In genomic region chr3:23537006-23537620, GRCh38 we compare ENCODE assay signal across 18 cellular contexts.
DNase-seq lines count a peak whose midpoint lies in the region; ATAC-seq and TF ChIP-seq lines count a peak whose summit lies in the region.
"Had no signal": no experiment of that assay in that cellular context is flagged by ENCODE, and none has a peak within 500 bp of the region (broad histone marks: within the 10 kb centered on the region; RNA-seq: fewer than 3 reads in every experiment).

No MANE protein-coding gene starts in this region.

- H3K9ac ChIP-seq in H9 (ENCODE audit: extremely low read depth, insufficient read length, low read length) (no peak overlapping the region), neural cell (ENCODE audit: low read length) (no peak overlapping the region)

- H3K56ac ChIP-seq in H9 (ENCODE audit: insufficient read length, low read depth, low read length) = no peak overlapping the region

- H3K27me3 ChIP-seq in H9 (ENCODE audit: insufficient read depth, low read length) (no peaks in the 10 kb centered on the region), neural cell (ENCODE audit: insufficient read depth, low read depth, low read length) (peaks cover 6% of the 10 kb centered on the region)
- H3K27me3 ChIP-seq: body of pancreas, colonic mucosa, ovary, right lobe of liver had no signal

- H3K27ac ChIP-seq in H9 (ENCODE audit: insufficient read length, low read depth, low read length) (no peak overlapping the region), neural cell (ENCODE audit: low read length) (no peak overlapping the region)
- H3K27ac ChIP-seq: body of pancreas, C4-2B, colonic mucosa, ovary, right lobe of liver had no signal

- peak overlapping the region; percentile 15 to 74 (median 65); a peak in 5 of 7 replicates for H3K27ac Mint-ChIP-seq in H9
- H3K27ac Mint-ChIP-seq: activated naive CD8-positive, alpha-beta T cell treated with anti-CD3 and anti-CD28 coated beads for 36 hours had no signal

- H3K4me1 ChIP-seq in H9 (ENCODE audit: insufficient read depth, low read length) (peaks cover 6% of the 10 kb centered on the region; the same call in 1 of the 2 replicates), mucosa of descending colon (ENCODE audit: low read depth) (no peaks in the 10 kb centered on the region)
- H3K4me1 ChIP-seq: body of pancreas, colonic mucosa, right lobe of liver had no signal

- no peak for TF ChIP-seq RAD21 in neural cell (conservative IDR thresholded peaks at IDR 0.05)

- no peak for TF ChIP-seq EP300 in neural cell (conservative IDR thresholded peaks at IDR 0.05; ENCODE audit: poor library complexity, severe bottlenecking)

- intact Hi-C loops in mucosa of descending colon (cut with DNase I, micrococcal nuclease) = no loop called here

- no peaks in the 10 kb centered on the region for H3K9me3 ChIP-seq in H9 (ENCODE audit: control insufficient read depth, low read depth, low read length)
- H3K9me3 ChIP-seq in neural cell (ENCODE audit: low read length) = no peaks in the 10 kb centered on the region
- H3K9me3 ChIP-seq in mucosa of descending colon = no peaks in the 10 kb centered on the region
- H3K9me3 ChIP-seq: body of pancreas, colonic mucosa, ovary, right lobe of liver had no signal

- H3K4me3 ChIP-seq in neural cell (ENCODE audit: low read length) = peak overlapping the region; percentile 17
- no peak overlapping the region for H3K4me3 ChIP-seq in mucosa of descending colon
- H3K4me3 ChIP-seq: body of pancreas, colonic mucosa, K562, ovary, right lobe of liver had no signal

- no peaks in the 10 kb centered on the region for H3K23me2 ChIP-seq in H9 (ENCODE audit: insufficient read length, low read depth, low read length, poor library complexity, severe bottlenecking)

- no peak overlapping the region for H2AK5ac ChIP-seq in H9 (ENCODE audit: insufficient read length, low read length)

- H3K23ac ChIP-seq in H9 (ENCODE audit: insufficient read length, low read depth, low read length) = no peak overlapping the region

- no peaks in the 10 kb centered on the region for H3K79me1 ChIP-seq in H9 (ENCODE audit: insufficient read depth, low read depth, low read length, poor library complexity, severe bottlenecking)

- no peaks in the 10 kb centered on the region for H3F3A ChIP-seq in neural cell (ENCODE audit: insufficient read depth, low read length, poor library complexity, severe bottlenecking)

- H3K9me2 ChIP-seq in neural cell (ENCODE audit: insufficient read depth, low read length) = no peaks in the 10 kb centered on the region

- H3K14ac ChIP-seq in H9 (ENCODE audit: insufficient read depth, low read length) = no peak overlapping the region; the same call in 1 of the 2 replicates

- no peak overlapping the region for H2BK5ac ChIP-seq in H9 (ENCODE audit: insufficient read length, low read length)

- H3K36me3 Mint-ChIP-seq in H9 (ENCODE audit: insufficient read depth in 1 of 3, low read depth in 3 of 3) = no peaks in the 10 kb centered on the region

- no peak overlapping the region for H3K4me3 Mint-ChIP-seq in H9
- H3K4me3 Mint-ChIP-seq: activated naive CD8-positive, alpha-beta T cell treated with anti-CD3 and anti-CD28 coated beads for 36 hours had no signal

- no peak overlapping the region for H2BK15ac ChIP-seq in H9 (ENCODE audit: low read depth, low read length)

- H3K4me2 ChIP-seq in H9 (ENCODE audit: insufficient read depth, insufficient read length, low read length) = no peak overlapping the region
- H3K4me2 ChIP-seq in neural cell (ENCODE audit: low read length) = no peak overlapping the region

- TF ChIP-seq CTCF in H9 (conservative IDR thresholded peaks at IDR 0.05) = peak; percentile 22; the same call in 1 of the 3 replicates
- no peak for TF ChIP-seq CTCF in neural cell (IDR thresholded peaks at IDR 0.05; ENCODE audit: poor library complexity, severe bottlenecking)
- no peak for TF ChIP-seq CTCF in mucosa of descending colon (IDR thresholded peaks at IDR 0.05)

- H4K20me1 ChIP-seq in H9 (ENCODE audit: control insufficient read depth, insufficient read depth, insufficient read length) = no peaks in the 10 kb centered on the region
- H4K20me1 ChIP-seq in neural cell (ENCODE audit: insufficient read depth) = no peaks in the 10 kb centered on the region

- H3K36me3 ChIP-seq in neural cell (ENCODE audit: insufficient read depth, low read length) (no peaks in the 10 kb centered on the region), mucosa of descending colon (ENCODE audit: low read depth) (no peaks in the 10 kb centered on the region)
- H3K36me3 ChIP-seq: colonic mucosa, ovary, right lobe of liver had no signal

- H3K4me1 Mint-ChIP-seq in H9 = peaks cover 17 to 20% of the 10 kb centered on the region in 2 experiments
- H3K4me1 Mint-ChIP-seq: activated naive CD8-positive, alpha-beta T cell treated with anti-CD3 and anti-CD28 coated beads for 36 hours had no signal

- no peak overlapping the region for H4K5ac ChIP-seq in H9 (ENCODE audit: insufficient read length, low read depth, low read length)

- no peaks in the 10 kb centered on the region for H3K9me3 Mint-ChIP-seq in H9
- H3K9me3 Mint-ChIP-seq: activated naive CD8-positive, alpha-beta T cell treated with anti-CD3 and anti-CD28 coated beads for 36 hours had no signal

- no peak overlapping the region for H3K4ac ChIP-seq in H9 (ENCODE audit: low read depth, low read length)

- H2AFZ ChIP-seq in H9 (ENCODE audit: low read length) (no peak overlapping the region), neural cell (ENCODE audit: low read depth, low read length) (no peak overlapping the region)

- no peak overlapping the region for H3K18ac ChIP-seq in H9 (ENCODE audit: insufficient read length, low read depth, low read length)

- no peak overlapping the region for H4K8ac ChIP-seq in H9 (replicated peaks; ENCODE audit: insufficient read length, low read depth, low read length)

- no peak overlapping the region for H2BK120ac ChIP-seq in H9 (ENCODE audit: low read depth, low read length, poor library complexity, severe bottlenecking)

- H3T11ph ChIP-seq in H9 (ENCODE audit: low read length) = no peak overlapping the region

- no peak overlapping the region for H2BK12ac ChIP-seq in H9 (ENCODE audit: insufficient read length, low read depth, low read length)

- H3K79me2 ChIP-seq in H9 (ENCODE audit: insufficient read depth, low read length) (no peaks in the 10 kb centered on the region), neural cell (replicated peaks; ENCODE audit: insufficient read depth, low read length) (no peaks in the 10 kb centered on the region)

- ATAC-seq in HG03139 (IDR thresholded peaks at IDR 0.05; ENCODE audit: unreplicated experiment) (no peak), mucosa of descending colon (no peak), HG03159 (IDR thresholded peaks at IDR 0.05; ENCODE audit: unreplicated experiment) (no peak)
- ATAC-seq: body of pancreas, K562, right lobe of liver had no signal

- no peak overlapping the region for H4K91ac ChIP-seq in H9 (ENCODE audit: insufficient read length, low read depth, low read length)

- no CpG with 5 or more reads among the region's 5 CpGs for WGBS in H9 (ENCODE audit: extremely low coverage, insufficient read length, low lambda C conversion rate)

- no peak overlapping the region for H2BK20ac ChIP-seq in H9 (ENCODE audit: low read depth, low read length, poor library complexity, severe bottlenecking)

- DNase-seq in H9 (peak; percentile 44), NCI-H69 (lab: John Stamatoyannopoulos, UW) (peak; percentile 66), ecto neural progenitor cell (ENCODE audit: low spot score) (peak; percentile 61), AG08395 (ENCODE audit: low spot score) (no peak), mucosa of descending colon (no peak)
- DNase-seq: activated naive CD8-positive, alpha-beta T cell treated with anti-CD3 and anti-CD28 coated beads for 36 hours; body of pancreas; colonic mucosa; NCI-H2029; NCI-H510A treated with DMSO at 0.1 percent for 48 hours; ovary; right lobe of liver; SHP77 had no signal

- H3K27me3 Mint-ChIP-seq in H9 (ENCODE audit: low read depth) = no peaks in the 10 kb centered on the region
- H3K27me3 Mint-ChIP-seq: activated naive CD8-positive, alpha-beta T cell treated with anti-CD3 and anti-CD28 coated beads for 36 hours had no signal

TF ChIP-seq in neural cell, 6 proteins besides CTCF, POLR2A, EP300 and RAD21:
- TF ChIP-seq SMC3 (conservative IDR thresholded peaks at IDR 0.05; ENCODE audit: poor library complexity) (no peak), EZH2 (IDR thresholded peaks at IDR 0.05; ENCODE audit: borderline replicate concordance, insufficient read depth, low read length, poor library complexity, severe bottlenecking) (no peak), POLR2AphosphoS5 (IDR thresholded peaks at IDR 0.05) (no peak), MXI1 (conservative IDR thresholded peaks at IDR 0.05; ENCODE audit: poor library complexity, severe bottlenecking) (no peak), TAF1 (IDR thresholded peaks at IDR 0.05; ENCODE audit: low read depth) (no peak)
- TF ChIP-seq, protein P1, sequence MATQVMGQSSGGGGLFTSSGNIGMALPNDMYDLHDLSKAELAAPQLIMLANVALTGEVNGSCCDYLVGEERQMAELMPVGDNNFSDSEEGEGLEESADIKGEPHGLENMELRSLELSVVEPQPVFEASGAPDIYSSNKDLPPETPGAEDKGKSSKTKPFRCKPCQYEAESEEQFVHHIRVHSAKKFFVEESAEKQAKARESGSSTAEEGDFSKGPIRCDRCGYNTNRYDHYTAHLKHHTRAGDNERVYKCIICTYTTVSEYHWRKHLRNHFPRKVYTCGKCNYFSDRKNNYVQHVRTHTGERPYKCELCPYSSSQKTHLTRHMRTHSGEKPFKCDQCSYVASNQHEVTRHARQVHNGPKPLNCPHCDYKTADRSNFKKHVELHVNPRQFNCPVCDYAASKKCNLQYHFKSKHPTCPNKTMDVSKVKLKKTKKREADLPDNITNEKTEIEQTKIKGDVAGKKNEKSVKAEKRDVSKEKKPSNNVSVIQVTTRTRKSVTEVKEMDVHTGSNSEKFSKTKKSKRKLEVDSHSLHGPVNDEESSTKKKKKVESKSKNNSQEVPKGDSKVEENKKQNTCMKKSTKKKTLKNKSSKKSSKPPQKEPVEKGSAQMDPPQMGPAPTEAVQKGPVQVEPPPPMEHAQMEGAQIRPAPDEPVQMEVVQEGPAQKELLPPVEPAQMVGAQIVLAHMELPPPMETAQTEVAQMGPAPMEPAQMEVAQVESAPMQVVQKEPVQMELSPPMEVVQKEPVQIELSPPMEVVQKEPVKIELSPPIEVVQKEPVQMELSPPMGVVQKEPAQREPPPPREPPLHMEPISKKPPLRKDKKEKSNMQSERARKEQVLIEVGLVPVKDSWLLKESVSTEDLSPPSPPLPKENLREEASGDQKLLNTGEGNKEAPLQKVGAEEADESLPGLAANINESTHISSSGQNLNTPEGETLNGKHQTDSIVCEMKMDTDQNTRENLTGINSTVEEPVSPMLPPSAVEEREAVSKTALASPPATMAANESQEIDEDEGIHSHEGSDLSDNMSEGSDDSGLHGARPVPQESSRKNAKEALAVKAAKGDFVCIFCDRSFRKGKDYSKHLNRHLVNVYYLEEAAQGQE (IDR thresholded peaks at IDR 0.05; ENCODE audit: borderline replicate concordance) = no peak

Comparison
In these comparisons a context has a peak if more than half of its experiments do, and no peak if none do; other contexts are left out.
1. DNase-seq: peak in H9 (single experiment), NCI-H69 (single experiment) and ecto neural progenitor cell (single experiment); none in AG08395 (single experiment) and mucosa of descending colon (0 of 3).